ENCODE assay signal across 12 cellular contexts in genomic region chr5:76785493-76785892, GRCh38. TPM values are rescaled to one million over a fixed set of nuclear protein-coding genes. Genes with fewer than 3 reads are reported as not detected.
DNase-seq lines count a peak whose midpoint lies in the region; ATAC-seq and TF ChIP-seq lines count a peak whose summit lies in the region.
"Had no signal": no experiment of that assay in that cellular context is flagged by ENCODE, and none has a peak within 500 bp of the region (broad histone marks: within the 10 kb centered on the region; RNA-seq: fewer than 3 reads in every experiment).

No MANE protein-coding gene starts in this region.

- intact Hi-C loops in left colon (cut with DNase I, micrococcal nuclease): no loop called here

- TF ChIP-seq CTCF in astrocyte of the spinal cord (IDR thresholded peaks at IDR 0.05; ENCODE audit: low read depth, low read length): no peak

- ATAC-seq in left colon (peak; percentile 89), GM19455 (IDR thresholded peaks at IDR 0.05; ENCODE audit: unreplicated experiment) (no peak), GM19463 (IDR thresholded peaks at IDR 0.05; ENCODE audit: unreplicated experiment) (no peak)

- no peak overlapping the region for H3K4me3 ChIP-seq in astrocyte of the spinal cord (ENCODE audit: low read depth, low read length)
- H3K4me3 ChIP-seq: skin epidermis had no signal

- DNase-seq in AG08395 (ENCODE audit: low spot score) (peak; percentile 42), astrocyte of the spinal cord (ENCODE audit: low read depth, low spot score) (peak; percentile 67), left colon (peak; percentile 28 to 52), SHP77 treated with DMSO at 0.1 percent for 48 hours (lab: John Stamatoyannopoulos, UW) (no peak), germinal center (ENCODE audit: low spot score) (no peak)
- DNase-seq: AML-193, naive B cell, NCI-H2081 had no signal

- TF ChIP-seq EP300 in Ishikawa (IDR thresholded peaks at IDR 0.05; ENCODE audit: borderline replicate concordance): no peak

- in situ Hi-C loops in astrocyte of the spinal cord (cut with HindIII; ENCODE audit: low sequenced_read_pairs): no loop called here

- no peak for TF ChIP-seq RAD21 in Ishikawa (IDR thresholded peaks at IDR 0.05; ENCODE audit: low read depth)

TF ChIP-seq in Ishikawa, 13 proteins besides CTCF, POLR2A, EP300 and RAD21:
- peak; percentile 47; the same call in 1 of the 2 replicates for TF ChIP-seq TEAD4 (IDR thresholded peaks at IDR 0.05)
- no peak for TF ChIP-seq ZBTB7A (IDR thresholded peaks at IDR 0.05; ENCODE audit: low read depth)

RNA-seq across cellular contexts. Expression of gene F2RL1, which starts 33.3 kb away (rescaled TPM):
- total RNA-seq in left colon: 100 to 1,000 TPM; 174 to 180 TPM

Comparison
In these comparisons a context has a peak if more than half of its experiments do, and no peak if none do; other contexts are left out.
1. DNase-seq: peak in AG08395 (single experiment), astrocyte of the spinal cord (single experiment) and left colon (2 of 2); none in SHP77 treated with DMSO at 0.1 percent for 48 hours (single experiment) and germinal center (single experiment).